ENCODE assay signal across 12 cellular contexts in the genomic region with DNA sequence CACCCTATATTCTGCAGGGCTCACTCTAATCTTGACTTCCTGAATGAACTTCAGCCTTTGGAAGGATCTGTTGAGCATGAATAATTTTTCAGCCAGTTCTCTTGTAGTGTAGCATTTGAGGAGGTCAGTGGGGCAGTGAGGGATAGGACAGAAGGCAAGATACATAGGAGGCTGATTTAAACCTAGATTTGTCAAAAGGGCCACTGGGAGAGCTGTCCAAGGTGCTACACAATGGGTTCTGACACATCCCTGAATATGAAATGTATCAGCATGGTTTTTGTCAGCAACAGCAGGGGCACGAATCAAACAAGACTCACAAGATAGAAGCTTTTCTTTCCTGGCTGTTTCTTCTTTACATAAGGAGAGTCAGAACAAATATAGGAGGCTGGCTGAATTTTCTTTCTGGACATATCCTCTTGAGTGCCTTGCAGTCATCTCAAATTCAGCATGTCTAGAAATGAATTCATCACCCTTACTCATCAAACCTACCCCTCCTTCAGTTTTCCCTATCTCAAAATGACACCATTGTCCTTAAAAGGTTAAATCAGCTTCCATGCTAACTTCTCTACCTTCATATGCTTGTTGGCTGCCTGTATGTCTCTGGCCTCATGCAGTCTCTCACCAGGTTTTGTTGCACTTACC.
DNase-seq lines count a peak whose midpoint lies in the region; ATAC-seq and TF ChIP-seq lines count a peak whose summit lies in the region.
"Had no signal": no experiment of that assay in that cellular context is flagged by ENCODE, and none has a peak within 500 bp of the region (broad histone marks: within the 10 kb centered on the region; RNA-seq: fewer than 3 reads in every experiment).

No MANE protein-coding gene starts in this region.

- no peak for TF ChIP-seq POLR2A in gastrocnemius medialis (IDR thresholded peaks at IDR 0.05)

- intact Hi-C loops in gastrocnemius medialis (cut with DNase I; ENCODE audit: low total_unique reads) = no loop called here

- ATAC-seq in gastrocnemius medialis (no peak), GM21576 (IDR thresholded peaks at IDR 0.05; ENCODE audit: unreplicated experiment) (no peak), HG03025 (IDR thresholded peaks at IDR 0.05; ENCODE audit: low FRiP score, unreplicated experiment) (no peak)
- ATAC-seq: sciatic nerve; stimulated activated effector memory CD8-positive, alpha-beta T cell treated with anti-CD3 and anti-CD28 coated beads, Interleukin-12 subunit alpha, Interleukin-12 subunit beta, amount 100 ng/mL, for 72 hours had no signal

- DNase-seq in ELR (ENCODE audit: low read depth) = peak; percentile 50
- DNase-seq in KBM-7 = peak; percentile 36
- DNase-seq in amniotic epithelial cell (ENCODE audit: low read depth) = peak; percentile 37
- peak; percentile 21 for DNase-seq in kidney glomerular epithelial cell (lab: John Stamatoyannopoulos, UW)
- DNase-seq in gastrocnemius medialis = no peak
- DNase-seq in NCI-H1048 (lab: John Stamatoyannopoulos, UW) = no peak
- DNase-seq: activated CD4-positive, alpha-beta T cell treated with anti-CD3 and anti-CD28 coated beads, Interleukin-2, amount 50 U/mL, for 1 hour; cortex of kidney had no signal

- no peaks in the 10 kb centered on the region for H3K36me3 ChIP-seq in gastrocnemius medialis

- in situ Hi-C loops in KBM-7 (cut with MboI; ENCODE audit: low pct_unique_long_range_greater_than_20kb, low sequenced_read_pairs) = no loop called here
- in situ Hi-C loops in gastrocnemius medialis (cut with MboI; ENCODE audit: low sequenced_read_pairs in 4 of 4) = no loop called here

- H3K9me3 ChIP-seq in gastrocnemius medialis = no peaks in the 10 kb centered on the region

- no peak overlapping the region for H3K27ac ChIP-seq in gastrocnemius medialis

- H3K4me3 ChIP-seq in gastrocnemius medialis = no peak overlapping the region

- no peak for TF ChIP-seq CTCF in gastrocnemius medialis (IDR thresholded peaks at IDR 0.05 in 4 of 5, conservative IDR thresholded peaks at IDR 0.05 in 1 of 5)

- H3K27me3 ChIP-seq in gastrocnemius medialis = peaks cover 0 to 15% (median 9%) of the 10 kb centered on the region in 3 donors

- H3K4me1 ChIP-seq in gastrocnemius medialis = no peaks in the 10 kb centered on the region

Comparison
In these comparisons a context has a peak if more than half of its experiments do, and no peak if none do; other contexts are left out.
1. DNase-seq: peak in ELR (single experiment), KBM-7 (single experiment), amniotic epithelial cell (single experiment) and kidney glomerular epithelial cell (single experiment); none in gastrocnemius medialis (0 of 2) and NCI-H1048 (single experiment).